ENCODE assay signal across 21 cellular contexts in genomic region chr22:41274856-41275255, GRCh38.
A peak's percentile ranks its signal among the peaks of the same experiment; 100 is the strongest.
DNase-seq lines count a peak whose midpoint lies in the region; ATAC-seq lines count a peak whose summit lies in the region.
"Had no signal": no experiment of that assay in that cellular context is flagged by ENCODE, and none has a peak within 500 bp of the region (broad histone marks: within the 10 kb centered on the region; RNA-seq: fewer than 3 reads in every experiment).

No MANE protein-coding gene starts in this region.

- ATAC-seq in GM21526 (IDR thresholded peaks at IDR 0.05; ENCODE audit: low FRiP score, unreplicated experiment), result no peak
- ATAC-seq: activated naive CD4-positive, alpha-beta T cell treated with anti-CD3 and anti-CD28 coated beads, Interleukin-2, amount 50 U/mL, for 72 hours; stimulated activated memory B cell treated with anti-CD40 and anti-IgM and Interleukin-4, amounts not matched to agents 10 μg/mL and 1 μg/mL and 100 μg/mL, for 72 hours had no signal

- peak; percentile 70 for DNase-seq in COLO829 (ENCODE audit: low spot score)
- DNase-seq in amygdala (lab: John Stamatoyannopoulos, UW), result peak in 46 of 56 donors; percentile 4 to 79 (median 40)
- peak in 35 of 51 donors; percentile 3 to 82 (median 40) for DNase-seq in hypothalamus (lab: John Stamatoyannopoulos, UW)
- peak in 44 of 49 donors; percentile 5 to 83 (median 54) for DNase-seq in substantia nigra (lab: John Stamatoyannopoulos, UW)
- DNase-seq in DMS114 treated with DMSO at 0.1 percent for 48 hours (lab: John Stamatoyannopoulos, UW; ENCODE audit: unreplicated experiment), result no peak
- DNase-seq in amniotic stem cell (lab: John Stamatoyannopoulos, UW), result no peak
- DNase-seq: activated CD8-positive, alpha-beta memory T cell treated with anti-CD3 and anti-CD28 coated beads, Interleukin-2, amount 50 U/mL, for 48 hours; CD4-positive, alpha-beta memory T cell; effector memory CD4-positive, alpha-beta T cell; foreskin fibroblast; GM23248; NCI-H1105; NCI-H2081; NCI-H774; T-helper 9 cell had no signal

- peak overlapping the region; percentile 94 for H3K27ac ChIP-seq in substantia nigra (ENCODE audit: low read depth, low read length, poor library complexity, severe bottlenecking)
- H3K27ac ChIP-seq: GM23248, neural progenitor cell, psoas muscle, thoracic aorta had no signal

Comparison
In these comparisons a context has a peak if more than half of its experiments do, and no peak if none do; other contexts are left out.
1. DNase-seq: peak in COLO829 (single experiment), amygdala (46 of 56), hypothalamus (35 of 51) and substantia nigra (44 of 49); none in DMS114 treated with DMSO at 0.1 percent for 48 hours (single experiment) and amniotic stem cell (single experiment).